In genomic region chr6:156839591-156840001, GRCh38 we compare ENCODE assay signal across 11 cellular contexts.
DNase-seq lines count a peak whose midpoint lies in the region; ATAC-seq and TF ChIP-seq lines count a peak whose summit lies in the region.
"Had no signal": no experiment of that assay in that cellular context is flagged by ENCODE, and none has a peak within 500 bp of the region (broad histone marks: within the 10 kb centered on the region; RNA-seq: fewer than 3 reads in every experiment).

No MANE protein-coding gene starts in this region.

- H3K36me3 ChIP-seq in fibroblast of lung (ENCODE audit: control insufficient read depth, insufficient read depth, low read length), result peaks cover 1% of the 10 kb centered on the region

- peak; percentile 76 for ATAC-seq in SK-N-SH treated with all-trans-retinoic acid at 6 μM for 48 hours

- H3K4me1 ChIP-seq in fibroblast of lung (ENCODE audit: control insufficient read depth, extremely low read depth, insufficient read depth, low read length), result peaks cover 8% of the 10 kb centered on the region

- H3K27me3 ChIP-seq in fibroblast of lung (ENCODE audit: control insufficient read depth, insufficient read depth, low read length), result no peaks in the 10 kb centered on the region

- TF ChIP-seq CTCF in AG10803 (conservative IDR thresholded peaks at IDR 0.05; ENCODE audit: low read length) (no peak), fibroblast of lung (conservative IDR thresholded peaks at IDR 0.05 in 1 of 2, IDR thresholded peaks at IDR 0.05 in 1 of 2; ENCODE audit: low read depth in 1 of 2, low read length in 2 of 2) (no peak), mesothelial cell of epicardium (IDR thresholded peaks at IDR 0.05; ENCODE audit: unreplicated experiment) (no peak)

- peaks cover 2% of the 10 kb centered on the region for H3K36me3 Mint-ChIP-seq in mesothelial cell of epicardium

- H4K20me1 ChIP-seq in fibroblast of lung (ENCODE audit: control insufficient read depth, extremely low read depth, insufficient read depth, low read length), result no peaks in the 10 kb centered on the region

- H3K27ac Mint-ChIP-seq in mesothelial cell of epicardium, result peak overlapping the region; percentile 60

- H3K4me3 Mint-ChIP-seq in mesothelial cell of epicardium, result peak overlapping the region; percentile 11

- DNase-seq in AG10803 (ENCODE audit: low read depth) (peak; percentile 12), fibroblast of lung (ENCODE audit: low read depth in 2 of 2) (peak; percentile 36 to 66), mesothelial cell of epicardium (ENCODE audit: low spot score in 2 of 2, unreplicated experiment in 2 of 2) (no peak), Kasumi-1 (lab: John Stamatoyannopoulos, UW) (no peak), T-helper 9 cell (no peak)
- no peak for DNase-seq in stimulated activated naive CD4-positive, alpha-beta T cell treated with Interleukin-2 at 50 U/mL for 16 hours (lab: John Stamatoyannopoulos, UW)
- DNase-seq in effector CD8-positive, alpha-beta T cell (lab: John Stamatoyannopoulos, UW), result no peak
- DNase-seq: activated CD8-positive, alpha-beta memory T cell treated with anti-CD3 and anti-CD28 coated beads, Interleukin-2, amount 50 U/mL, for 48 hours; head of caudate nucleus; NCI-H1436 treated with DMSO at 0.1 percent for 48 hours had no signal

- no peak overlapping the region for H3K9ac ChIP-seq in fibroblast of lung (ENCODE audit: insufficient read depth, low read length)

- H3K27me3 Mint-ChIP-seq in mesothelial cell of epicardium (ENCODE audit: low read depth), result no peaks in the 10 kb centered on the region

- H3K4me3 ChIP-seq in AG10803 (ENCODE audit: low read length) (no peak overlapping the region), fibroblast of lung (replicated peaks in 1 of 4; ENCODE audit: control extremely low read depth in 1 of 4, insufficient read depth in 1 of 4, low read depth in 3 of 4, low read length in 4 of 4) (no peak overlapping the region)

- H3K4me2 ChIP-seq in fibroblast of lung (ENCODE audit: extremely low read depth, insufficient read depth, low read length), result peak overlapping the region; percentile 55

- H2AFZ ChIP-seq in fibroblast of lung (ENCODE audit: low read length), result no peak overlapping the region

- peaks cover 20% of the 10 kb centered on the region for H3K79me2 ChIP-seq in fibroblast of lung (ENCODE audit: control insufficient read depth, insufficient read depth, low read length)

- peaks cover 41% of the 10 kb centered on the region for H3K4me1 Mint-ChIP-seq in mesothelial cell of epicardium

- no peaks in the 10 kb centered on the region for H3K9me3 Mint-ChIP-seq in mesothelial cell of epicardium

- H3K9me3 ChIP-seq in fibroblast of lung (ENCODE audit: control insufficient read depth, insufficient read depth, low read depth, low read length), result no peaks in the 10 kb centered on the region

- H3K27ac ChIP-seq in fibroblast of lung (ENCODE audit: insufficient read depth, low read length), result peak overlapping the region; percentile 30

TF ChIP-seq in SK-N-SH treated with all-trans-retinoic acid at 6 μM for 48 hours, 23 proteins besides CTCF, POLR2A, EP300 and RAD21 (continues in another document):
- TF ChIP-seq, protein P1, sequence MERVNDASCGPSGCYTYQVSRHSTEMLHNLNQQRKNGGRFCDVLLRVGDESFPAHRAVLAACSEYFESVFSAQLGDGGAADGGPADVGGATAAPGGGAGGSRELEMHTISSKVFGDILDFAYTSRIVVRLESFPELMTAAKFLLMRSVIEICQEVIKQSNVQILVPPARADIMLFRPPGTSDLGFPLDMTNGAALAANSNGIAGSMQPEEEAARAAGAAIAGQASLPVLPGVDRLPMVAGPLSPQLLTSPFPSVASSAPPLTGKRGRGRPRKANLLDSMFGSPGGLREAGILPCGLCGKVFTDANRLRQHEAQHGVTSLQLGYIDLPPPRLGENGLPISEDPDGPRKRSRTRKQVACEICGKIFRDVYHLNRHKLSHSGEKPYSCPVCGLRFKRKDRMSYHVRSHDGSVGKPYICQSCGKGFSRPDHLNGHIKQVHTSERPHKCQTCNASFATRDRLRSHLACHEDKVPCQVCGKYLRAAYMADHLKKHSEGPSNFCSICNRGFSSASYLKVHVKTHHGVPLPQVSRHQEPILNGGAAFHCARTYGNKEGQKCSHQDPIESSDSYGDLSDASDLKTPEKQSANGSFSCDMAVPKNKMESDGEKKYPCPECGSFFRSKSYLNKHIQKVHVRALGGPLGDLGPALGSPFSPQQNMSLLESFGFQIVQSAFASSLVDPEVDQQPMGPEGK (CRISPR knock-in tag; IDR thresholded peaks at IDR 0.05; ENCODE audit: borderline replicate concordance), result no peak
- TF ChIP-seq ESRRG (CRISPR knock-in tag; IDR thresholded peaks at IDR 0.05) (no peak), GLIS3 (CRISPR knock-in tag; IDR thresholded peaks at IDR 0.05) (no peak), CSRNP3 (CRISPR knock-in tag; IDR thresholded peaks at IDR 0.05) (no peak), ZFP3 (CRISPR knock-in tag; IDR thresholded peaks at IDR 0.05) (no peak), RARB (CRISPR knock-in tag; IDR thresholded peaks at IDR 0.05) (no peak), TSHZ2 (CRISPR knock-in tag; IDR thresholded peaks at IDR 0.05) (no peak), OSR1 (CRISPR knock-in tag; IDR thresholded peaks at IDR 0.05) (no peak), ARNTL (CRISPR knock-in tag; IDR thresholded peaks at IDR 0.05; ENCODE audit: borderline replicate concordance, low read depth) (no peak), TOX (CRISPR knock-in tag; IDR thresholded peaks at IDR 0.05; ENCODE audit: borderline replicate concordance) (no peak), PPARA (CRISPR knock-in tag; IDR thresholded peaks at IDR 0.05; ENCODE audit: borderline replicate concordance) (no peak), SNAI2 (CRISPR knock-in tag; IDR thresholded peaks at IDR 0.05) (no peak), ZFP30 (CRISPR knock-in tag; IDR thresholded peaks at IDR 0.05) (no peak), TCF4 (CRISPR knock-in tag; IDR thresholded peaks at IDR 0.05; ENCODE audit: borderline replicate concordance) (no peak)
- TF ChIP-seq, protein P2, sequence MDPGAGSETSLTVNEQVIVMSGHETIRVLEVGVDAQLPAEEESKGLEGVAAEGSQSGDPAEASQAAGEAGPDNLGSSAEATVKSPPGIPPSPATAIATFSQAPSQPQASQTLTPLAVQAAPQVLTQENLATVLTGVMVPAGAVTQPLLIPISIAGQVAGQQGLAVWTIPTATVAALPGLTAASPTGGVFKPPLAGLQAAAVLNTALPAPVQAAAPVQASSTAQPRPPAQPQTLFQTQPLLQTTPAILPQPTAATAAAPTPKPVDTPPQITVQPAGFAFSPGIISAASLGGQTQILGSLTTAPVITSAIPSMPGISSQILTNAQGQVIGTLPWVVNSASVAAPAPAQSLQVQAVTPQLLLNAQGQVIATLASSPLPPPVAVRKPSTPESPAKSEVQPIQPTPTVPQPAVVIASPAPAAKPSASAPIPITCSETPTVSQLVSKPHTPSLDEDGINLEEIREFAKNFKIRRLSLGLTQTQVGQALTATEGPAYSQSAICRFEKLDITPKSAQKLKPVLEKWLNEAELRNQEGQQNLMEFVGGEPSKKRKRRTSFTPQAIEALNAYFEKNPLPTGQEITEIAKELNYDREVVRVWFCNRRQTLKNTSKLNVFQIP (CRISPR knock-in tag; IDR thresholded peaks at IDR 0.05; ENCODE audit: borderline replicate concordance, low read depth), result no peak
- TF ChIP-seq, protein P3, sequence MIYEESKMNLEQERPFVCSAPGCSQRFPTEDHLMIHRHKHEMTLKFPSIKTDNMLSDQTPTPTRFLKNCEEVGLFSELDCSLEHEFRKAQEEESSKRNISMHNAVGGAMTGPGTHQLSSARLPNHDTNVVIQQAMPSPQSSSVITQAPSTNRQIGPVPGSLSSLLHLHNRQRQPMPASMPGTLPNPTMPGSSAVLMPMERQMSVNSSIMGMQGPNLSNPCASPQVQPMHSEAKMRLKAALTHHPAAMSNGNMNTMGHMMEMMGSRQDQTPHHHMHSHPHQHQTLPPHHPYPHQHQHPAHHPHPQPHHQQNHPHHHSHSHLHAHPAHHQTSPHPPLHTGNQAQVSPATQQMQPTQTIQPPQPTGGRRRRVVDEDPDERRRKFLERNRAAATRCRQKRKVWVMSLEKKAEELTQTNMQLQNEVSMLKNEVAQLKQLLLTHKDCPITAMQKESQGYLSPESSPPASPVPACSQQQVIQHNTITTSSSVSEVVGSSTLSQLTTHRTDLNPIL (CRISPR knock-in tag; IDR thresholded peaks at IDR 0.05; ENCODE audit: low read depth), result no peak

Comparison
In these comparisons a context has a peak if more than half of its experiments do, and no peak if none do; other contexts are left out.
1. DNase-seq: peak in AG10803 (single experiment) and fibroblast of lung (2 of 2); none in mesothelial cell of epicardium (0 of 2), stimulated activated naive CD4-positive, alpha-beta T cell treated with Interleukin-2 at 50 U/mL for 16 hours (single experiment), effector CD8-positive, alpha-beta T cell (single experiment), Kasumi-1 (0 of 2) and T-helper 9 cell (single experiment).